In the genomic region with DNA sequence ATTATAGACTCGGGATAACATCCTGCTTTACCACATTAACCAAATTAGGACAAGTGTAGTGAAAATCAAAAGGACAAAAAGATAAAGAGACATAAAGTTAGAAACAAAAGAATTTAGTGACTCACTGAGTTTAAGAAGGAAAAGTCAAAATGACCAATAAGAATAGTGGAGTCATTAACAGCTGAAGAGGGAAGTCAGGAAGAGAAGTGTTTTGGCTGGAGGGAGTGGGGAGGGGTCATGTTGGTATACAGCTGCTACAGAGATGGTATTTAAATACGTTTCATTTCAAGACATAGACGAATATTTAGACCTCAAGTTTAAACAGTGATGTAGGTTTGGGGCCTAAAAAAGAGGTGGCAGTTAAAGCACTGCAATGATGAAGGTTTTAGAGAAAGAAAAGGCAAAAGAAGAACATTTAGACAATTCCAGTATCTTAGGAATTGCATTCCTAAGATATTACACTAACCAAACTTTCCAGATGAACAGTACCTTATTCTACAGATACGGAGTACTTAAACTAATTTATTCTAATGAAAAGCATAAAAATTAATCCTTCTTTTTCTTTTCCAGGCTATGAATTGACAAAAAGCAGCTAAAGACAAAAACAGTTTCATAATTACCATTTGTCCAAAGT, we compare ENCODE assay signal across 16 cellular contexts. TPM values are rescaled to one million over a fixed set of nuclear protein-coding genes. Genes with fewer than 3 reads are reported as not detected.
A peak's percentile ranks its signal among the peaks of the same experiment; 100 is the strongest.
DNase-seq lines count a peak whose midpoint lies in the region; ATAC-seq and TF ChIP-seq lines count a peak whose summit lies in the region.
"Had no signal": no experiment of that assay in that cellular context is flagged by ENCODE, and none has a peak within 500 bp of the region (broad histone marks: within the 10 kb centered on the region; RNA-seq: fewer than 3 reads in every experiment).

No MANE protein-coding gene starts in this region.

- no peak for TF ChIP-seq CTCF in activated CD8-positive, alpha-beta T cell treated with anti-CD3 and anti-CD28 coated beads for 36 hours (IDR thresholded peaks at IDR 0.05)
- TF ChIP-seq CTCF in fibroblast of the aortic adventitia (IDR thresholded peaks at IDR 0.05; ENCODE audit: insufficient read depth, low read length) (no peak), tibial nerve (IDR thresholded peaks at IDR 0.05) (no peak)

- H3K27ac ChIP-seq in tibial nerve, result peak overlapping the region in 3 of 4 donors; percentile 38 to 60 (median 57)

- H3K4me3 ChIP-seq in fibroblast of the aortic adventitia (ENCODE audit: low read depth, low read length) (no peak overlapping the region), tibial nerve (peak overlapping the region in 2 of 4 donors; percentile 3 to 14)

- H3K4me1 Mint-ChIP-seq in stimulated activated naive CD8-positive, alpha-beta T cell treated with anti-CD3 and anti-CD28 coated beads, Interleukin-15, Interleukin-2, amounts not matched to agents 100 ng/mL and 50 ng/mL, for 24 hours (ENCODE audit: low read depth), result peaks cover 81% of the 10 kb centered on the region
- peaks cover 80% of the 10 kb centered on the region for H3K4me1 Mint-ChIP-seq in activated CD8-positive, alpha-beta T cell treated with anti-CD3 and anti-CD28 coated beads for 36 hours (ENCODE audit: low read depth)

- H3K27ac Mint-ChIP-seq in stimulated activated naive CD8-positive, alpha-beta T cell treated with anti-CD3 and anti-CD28 coated beads, Interleukin-15, Interleukin-2, amounts not matched to agents 100 ng/mL and 50 ng/mL, for 24 hours, result peak overlapping the region; percentile 27
- peak overlapping the region; percentile 78 for H3K27ac Mint-ChIP-seq in activated CD8-positive, alpha-beta T cell treated with anti-CD3 and anti-CD28 coated beads for 36 hours

- no peak for TF ChIP-seq POLR2A in tibial nerve (IDR thresholded peaks at IDR 0.05)

- DNase-seq in stimulated activated naive CD8-positive, alpha-beta T cell treated with anti-CD3 and anti-CD28 coated beads, Interleukin-15, Interleukin-2, amounts not matched to agents 100 U/mL and 50 U/mL, for 24 hours, result no peak
- DNase-seq in activated CD8-positive, alpha-beta T cell treated with anti-CD3 and anti-CD28 coated beads for 36 hours, result no peak
- DNase-seq in fibroblast of the aortic adventitia (ENCODE audit: low read depth) (peak; percentile 50), tibial nerve (ENCODE audit: low spot score in 2 of 2) (no peak), cerebellum (ENCODE audit: low spot score) (no peak)
- no peak for DNase-seq in activated CD4-positive, CD25-positive, alpha-beta regulatory T cell treated with anti-CD3 and anti-CD28 coated beads, Interleukin-2, amount 50 U/mL, for 72 hours
- DNase-seq: amniotic stem cell; BE2C; NCI-H2227 treated with DMSO at 0.1 percent for 48 hours; retina; stimulated activated CD4-positive, alpha-beta T cell treated with anti-CD3 and anti-CD28 coated beads, Interleukin-4, amount 100 ng/mL, for 1 hour; stimulated activated naive CD4-positive, alpha-beta T cell treated with Interleukin-2 at 50 U/mL for 16 hours; T-helper 2 cell had no signal

- intact Hi-C loops in activated CD8-positive, alpha-beta T cell treated with anti-CD3 and anti-CD28 coated beads for 36 hours (cut with micrococcal nuclease), result no loop called here

- H3K9me3 Mint-ChIP-seq in stimulated activated naive CD8-positive, alpha-beta T cell treated with anti-CD3 and anti-CD28 coated beads, Interleukin-15, Interleukin-2, amounts not matched to agents 100 ng/mL and 50 ng/mL, for 24 hours, result no peaks in the 10 kb centered on the region
- H3K9me3 Mint-ChIP-seq in activated CD8-positive, alpha-beta T cell treated with anti-CD3 and anti-CD28 coated beads for 36 hours, result peaks cover 3% of the 10 kb centered on the region

- CTCF ChIA-PET in activated CD8-positive, alpha-beta T cell treated with anti-CD3 and anti-CD28 coated beads for 36 hours (lab: Charles Lee), result interaction anchor here (1.0 to 2.3 kb wide), 7 partner anchors 9 to 93 kb away, joined by 3 to 7 read pairs (median 4); partner anchors contain the start of gene ARMC12

- H3K4me3 Mint-ChIP-seq in stimulated activated naive CD8-positive, alpha-beta T cell treated with anti-CD3 and anti-CD28 coated beads, Interleukin-15, Interleukin-2, amounts not matched to agents 100 ng/mL and 50 ng/mL, for 24 hours, result peak overlapping the region; percentile 2
- no peak overlapping the region for H3K4me3 Mint-ChIP-seq in activated CD8-positive, alpha-beta T cell treated with anti-CD3 and anti-CD28 coated beads for 36 hours

- POLR2A ChIA-PET in activated CD8-positive, alpha-beta T cell treated with anti-CD3 and anti-CD28 coated beads for 36 hours (lab: Charles Lee), result interaction anchor here (0.7 to 1.9 kb wide), 4 partner anchors 32 to 85 kb away, joined by 3 to 5 read pairs (median 4); no protein-coding TSS in a partner anchor

- no peak for TF ChIP-seq EP300 in tibial nerve (IDR thresholded peaks at IDR 0.05)

- H3K4me1 ChIP-seq in tibial nerve, result peaks cover 0 to 99% (median 47%) of the 10 kb centered on the region in 4 donors

- peaks cover 0 to 58% (median 4%) of the 10 kb centered on the region in 3 donors for H3K36me3 ChIP-seq in tibial nerve

- WGBS in tibial nerve, 2 donors, result 42 to 52% methylated on average over 4 of the region's 4 CpGs

- ATAC-seq in stimulated activated naive CD8-positive, alpha-beta T cell treated with anti-CD3 and anti-CD28 coated beads, Interleukin-15, Interleukin-2, amounts not matched to agents 100 U/mL and 50 U/mL, for 24 hours, result no peak
- no peak for ATAC-seq in activated CD8-positive, alpha-beta T cell treated with anti-CD3 and anti-CD28 coated beads for 36 hours
- no peak for ATAC-seq in HG03342 (IDR thresholded peaks at IDR 0.05; ENCODE audit: unreplicated experiment)

- peaks cover 25% of the 10 kb centered on the region for H3K36me3 Mint-ChIP-seq in stimulated activated naive CD8-positive, alpha-beta T cell treated with anti-CD3 and anti-CD28 coated beads, Interleukin-15, Interleukin-2, amounts not matched to agents 100 ng/mL and 50 ng/mL, for 24 hours (ENCODE audit: low read depth)
- H3K36me3 Mint-ChIP-seq in activated CD8-positive, alpha-beta T cell treated with anti-CD3 and anti-CD28 coated beads for 36 hours (ENCODE audit: low read depth), result peaks cover 34% of the 10 kb centered on the region

- H3K27me3 ChIP-seq in tibial nerve, result no peaks in the 10 kb centered on the region
- H3K27me3 ChIP-seq: BE2C had no signal

- no peaks in the 10 kb centered on the region for H3K9me3 ChIP-seq in tibial nerve
- H3K9me3 ChIP-seq: BE2C had no signal

- H3K27me3 Mint-ChIP-seq in stimulated activated naive CD8-positive, alpha-beta T cell treated with anti-CD3 and anti-CD28 coated beads, Interleukin-15, Interleukin-2, amounts not matched to agents 100 ng/mL and 50 ng/mL, for 24 hours, result no peaks in the 10 kb centered on the region
- H3K27me3 Mint-ChIP-seq in activated CD8-positive, alpha-beta T cell treated with anti-CD3 and anti-CD28 coated beads for 36 hours, result no peaks in the 10 kb centered on the region

RNA-seq across cellular contexts. Expression of gene FKBP5, which starts 10.6 kb away (rescaled TPM):
- 10 to 100 TPM; 90.6 to 93.4 TPM for total RNA-seq in activated CD8-positive, alpha-beta T cell treated with anti-CD3 and anti-CD28 coated beads for 36 hours
- total RNA-seq in fibroblast of the aortic adventitia (ENCODE audit: low replicate concordance) (2.9 and 5.3 TPM in 2 replicates), tibial nerve (100 to 1,000 TPM; 304 to 768 (median 608) TPM), cerebellum (4.6 TPM)

RNA-seq across cellular contexts. Expression of gene ARMC12, which starts 58.7 kb away (rescaled TPM):
- total RNA-seq in activated CD8-positive, alpha-beta T cell treated with anti-CD3 and anti-CD28 coated beads for 36 hours, result 1 to 10 TPM; 1.0 to 1.1 TPM
- total RNA-seq in fibroblast of the aortic adventitia (ENCODE audit: low replicate concordance), result 0.45 TPM in 1 of 2 replicates, not detected in the other
- 1 to 10 TPM in 2 of 4 donors, not detected in 2; 2.2 to 2.9 TPM for total RNA-seq in tibial nerve
- total RNA-seq in cerebellum, result 0.54 TPM
- total RNA-seq: HT-29 had no signal

Comparison
In these comparisons a context has a peak if more than half of its experiments do, and no peak if none do; other contexts are left out.
1. RNA of gene FKBP5, which starts 10.6 kb away (total RNA-seq): 304 to 768 TPM in tibial nerve and 90.6 to 93.4 TPM in activated CD8-positive, alpha-beta T cell treated with anti-CD3 and anti-CD28 coated beads for 36 hours; 2.9 to 5.3 TPM in fibroblast of the aortic adventitia and 4.6 TPM in cerebellum (single experiment); every median in the first group is over 10 times any median in the second.